Comparison of ENCODE assay signal across 21 cellular contexts in the genomic region with DNA sequence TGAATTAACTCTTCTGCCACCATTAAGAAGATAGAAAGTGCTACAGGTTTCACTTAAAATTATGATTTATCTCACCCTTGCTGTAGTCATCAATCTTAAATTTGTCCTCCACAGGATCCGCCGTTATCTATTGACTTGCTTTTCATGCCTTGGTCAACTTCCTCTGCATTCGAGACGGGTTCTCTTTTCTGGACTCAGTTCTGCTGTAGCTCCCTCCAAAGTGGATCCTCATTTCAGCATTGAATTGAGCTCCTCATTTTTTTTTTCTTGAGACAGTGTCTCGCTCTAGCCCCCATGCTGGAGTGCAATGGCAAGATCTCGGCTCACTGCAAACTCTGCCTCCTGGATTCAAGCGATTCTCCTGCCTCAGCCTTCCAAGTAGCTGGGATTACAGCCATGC. TPM values are rescaled to one million over a fixed set of nuclear protein-coding genes. Genes with fewer than 3 reads are reported as not detected.
DNase-seq lines count a peak whose midpoint lies in the region; ATAC-seq and TF ChIP-seq lines count a peak whose summit lies in the region.
"Had no signal": no experiment of that assay in that cellular context is flagged by ENCODE, and none has a peak within 500 bp of the region (broad histone marks: within the 10 kb centered on the region; RNA-seq: fewer than 3 reads in every experiment).

No MANE protein-coding gene starts in this region.

- H3K4me3 ChIP-seq in stomach = no peak overlapping the region
- H3K4me3 ChIP-seq: prostate gland had no signal

- H3K4me3 Mint-ChIP-seq in T-helper 17 cell (peak overlapping the region; percentile 59), endothelial cell (ENCODE audit: unreplicated experiment) (peak overlapping the region; percentile 24)
- H3K4me3 Mint-ChIP-seq: activated CD4-positive, alpha-beta T cell treated with anti-CD3 and anti-CD28 coated beads for 36 hours had no signal

- no peaks in the 10 kb centered on the region for H3K36me3 ChIP-seq in stomach
- H3K36me3 ChIP-seq: prostate gland had no signal

- intact Hi-C loops in stomach (cut with DNase I; ENCODE audit: low total_unique reads) = no loop called here

- peaks cover 0 to 53% (median 3%) of the 10 kb centered on the region in 4 donors for H3K4me1 ChIP-seq in stomach
- H3K4me1 ChIP-seq: foreskin keratinocyte, prostate gland had no signal

- H3K27me3 Mint-ChIP-seq in T-helper 17 cell (no peaks in the 10 kb centered on the region), endothelial cell (ENCODE audit: unreplicated experiment) (peaks cover 5% of the 10 kb centered on the region)
- H3K27me3 Mint-ChIP-seq: activated CD4-positive, alpha-beta T cell treated with anti-CD3 and anti-CD28 coated beads for 36 hours had no signal

- H3K36me3 Mint-ChIP-seq in T-helper 17 cell (ENCODE audit: low read depth) = peaks cover 3% of the 10 kb centered on the region
- peaks cover 61% of the 10 kb centered on the region for H3K36me3 Mint-ChIP-seq in endothelial cell (ENCODE audit: low read depth, unreplicated experiment)

- peak overlapping the region; percentile 99 for H3K27ac Mint-ChIP-seq in T-helper 17 cell
- no peak overlapping the region for H3K27ac Mint-ChIP-seq in endothelial cell (ENCODE audit: unreplicated experiment)

- no peak for ATAC-seq in T-helper 17 cell
- ATAC-seq in HG03457 (IDR thresholded peaks at IDR 0.05; ENCODE audit: unreplicated experiment) = no peak
- ATAC-seq: activated CD4-positive, alpha-beta T cell treated with anti-CD3 and anti-CD28 coated beads for 36 hours; foreskin keratinocyte; left cardiac atrium had no signal

- no peak for TF ChIP-seq POLR2A in stomach (IDR thresholded peaks at IDR 0.05)

- TF ChIP-seq EP300 in stomach (IDR thresholded peaks at IDR 0.05) = no peak

- 86 to 95% (median 89%) methylated on average over 7 of the region's 7 CpGs for whole genome bisulfite sequencing in stomach, 5 donors

- H3K27me3 ChIP-seq in stomach = no peaks in the 10 kb centered on the region

- TF ChIP-seq CTCF in endothelial cell (IDR thresholded peaks at IDR 0.05; ENCODE audit: unreplicated experiment) = no peak
- no peak for TF ChIP-seq CTCF in stomach (IDR thresholded peaks at IDR 0.05)

- no peaks in the 10 kb centered on the region for H3K9me3 ChIP-seq in T-helper 17 cell (ENCODE audit: control insufficient read depth, low read length, poor library complexity, severe bottlenecking)
- H3K9me3 ChIP-seq in stomach = no peaks in the 10 kb centered on the region
- H3K9me3 ChIP-seq: prostate gland had no signal

- peaks cover 63% of the 10 kb centered on the region for H3K4me1 Mint-ChIP-seq in T-helper 17 cell
- H3K4me1 Mint-ChIP-seq in endothelial cell (ENCODE audit: unreplicated experiment) = peaks cover 61% of the 10 kb centered on the region

- H3K27ac ChIP-seq in stomach = peak overlapping the region in 2 of 5 donors; percentile 83 to 84
- H3K27ac ChIP-seq: foreskin keratinocyte, HL-60, prostate gland had no signal

- H3K9me3 Mint-ChIP-seq in endothelial cell (ENCODE audit: unreplicated experiment) = no peaks in the 10 kb centered on the region

- DNase-seq in activated T-cell treated with anti-CD3 and anti-CD28 coated beads, Interleukin-2, amount 50 U/mL, for 1 hour = peak; percentile 4
- DNase-seq in activated T-cell treated with anti-CD3 and anti-CD28 coated beads for 4 hours = no peak
- DNase-seq in T-helper 17 cell = no peak
- no peak for DNase-seq in endothelial cell (ENCODE audit: low spot score)
- peak; percentile 4 for DNase-seq in stomach
- no peak for DNase-seq in GF-D8 (lab: John Stamatoyannopoulos, UW)
- no peak for DNase-seq in activated gamma-delta T cell treated with Interleukin-2 at 50 U/mL for 16 hours
- DNase-seq: activated CD4-positive, alpha-beta T cell treated with anti-CD3 and anti-CD28 coated beads for 36 hours; cerebellar nuclear complex; foreskin keratinocyte; KBM-7; left cardiac atrium; NCI-H1105; NCI-H2171; NCI-H748 treated with DMSO at 0.1 percent for 48 hours; RPMI8226; stimulated activated naive CD4-positive, alpha-beta T cell; T-helper 2 cell had no signal

RNA-seq across cellular contexts. Expression of a gene that starts 27.6 kb away (rescaled TPM):
- total RNA-seq in T-helper 17 cell (100 to 1,000 TPM; 163 to 184 TPM), endothelial cell (ENCODE audit: unreplicated experiment) (79.2 TPM), stomach (100 to 1,000 TPM in 1 of 5 donors, 10 to 100 TPM in 2, 1 to 10 TPM in 2; 8.1 to 564 (median 11.2) TPM)
- 1 to 10 TPM; 3.7 to 5.2 (median 4.7) TPM for polyA plus RNA-seq in stomach

RNA-seq across cellular contexts. Expression of a gene that starts 55.3 kb away (rescaled TPM):
- total RNA-seq in T-helper 17 cell = not detected
- total RNA-seq in endothelial cell (ENCODE audit: unreplicated experiment) = not detected
- not detected for total RNA-seq in stomach
- polyA plus RNA-seq in stomach = not detected
- total RNA-seq: activated CD4-positive, alpha-beta T cell treated with anti-CD3 and anti-CD28 coated beads for 36 hours; foreskin keratinocyte; left cardiac atrium; prostate gland had no signal
- polyA plus RNA-seq: foreskin keratinocyte had no signal

Comparison
In these comparisons a context has a peak if more than half of its experiments do, and no peak if none do; other contexts are left out.
1. DNase-seq: peak in activated T-cell treated with anti-CD3 and anti-CD28 coated beads, Interleukin-2, amount 50 U/mL, for 1 hour (single experiment) and stomach (single experiment); none in activated T-cell treated with anti-CD3 and anti-CD28 coated beads for 4 hours (single experiment), T-helper 17 cell (0 of 3), endothelial cell (single experiment), GF-D8 (single experiment) and activated gamma-delta T cell treated with Interleukin-2 at 50 U/mL for 16 hours (single experiment).